8 cellular contexts compared by ENCODE assay signal in the genomic region with DNA sequence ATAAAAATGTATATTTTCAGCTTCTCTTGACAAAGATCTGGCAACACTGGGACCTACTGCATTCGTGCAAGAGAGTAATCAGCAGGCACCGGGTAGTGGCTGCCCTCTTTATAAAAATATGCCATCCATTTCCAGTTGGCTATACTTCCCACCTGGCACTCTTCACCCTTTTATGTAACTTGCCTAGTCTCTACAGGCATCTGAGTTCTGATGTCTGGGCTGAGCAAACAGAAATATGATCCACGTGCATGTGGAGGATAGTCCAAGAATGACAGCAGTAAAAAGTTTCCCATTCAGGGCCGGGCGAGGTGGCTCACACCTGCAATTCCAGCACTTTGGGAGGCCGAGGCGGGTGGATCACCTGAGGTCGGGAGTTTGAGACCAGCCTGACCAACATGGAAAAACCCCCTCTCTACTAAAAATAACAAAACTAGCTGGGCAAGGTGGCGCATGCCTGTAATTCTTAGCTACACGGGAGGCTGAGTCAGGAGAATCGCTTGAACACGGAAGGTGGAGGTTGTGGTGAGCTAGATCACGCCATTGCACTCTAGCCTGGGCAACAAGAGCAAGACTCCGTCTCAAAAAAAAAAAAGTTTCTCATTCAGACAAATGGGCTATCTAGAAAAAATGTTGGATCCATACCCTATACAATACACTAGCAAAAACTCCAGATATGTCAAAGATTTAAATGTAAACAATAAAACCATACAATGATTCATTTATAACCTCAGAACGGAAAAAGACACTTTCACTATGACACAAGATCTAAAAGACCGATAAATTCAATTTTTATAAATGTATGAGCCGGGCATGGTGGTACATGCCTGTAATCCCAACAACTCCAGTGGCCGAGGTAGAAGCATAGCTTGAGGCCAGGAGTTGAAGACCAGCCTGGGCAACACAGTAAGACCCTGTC. TPM values are rescaled to one million over a fixed set of nuclear protein-coding genes. Genes with fewer than 3 reads are reported as not detected.
DNase-seq lines count a peak whose midpoint lies in the region; ATAC-seq and TF ChIP-seq lines count a peak whose summit lies in the region.
"Had no signal": no experiment of that assay in that cellular context is flagged by ENCODE, and none has a peak within 500 bp of the region (broad histone marks: within the 10 kb centered on the region; RNA-seq: fewer than 3 reads in every experiment).

No MANE protein-coding gene starts in this region.

- POLR2A ChIA-PET in activated CD4-positive, alpha-beta memory T cell treated with anti-CD3 and anti-CD28 coated beads, Interleukin-2, amount 10 ng/mL, durations not matched to agents 7 days and 5 days (lab: Charles Lee), result interaction anchor here (0.7 to 2.1 kb wide), 12 partner anchors 9 to 466 kb away, joined by 3 to 9 read pairs (median 4); no protein-coding TSS in a partner anchor

- H3K9me3 Mint-ChIP-seq in activated CD4-positive, alpha-beta memory T cell treated with anti-CD3 and anti-CD28 coated beads, Interleukin-2, amount 10 ng/mL, durations not matched to agents 7 days and 5 days, result peaks cover 16% of the 10 kb centered on the region
- no peaks in the 10 kb centered on the region for H3K9me3 Mint-ChIP-seq in natural killer cell treated with Interleukin-12 subunit alpha and Interleukin-12 subunit beta and Interleukin-15 and Interleukin-18, amount 100 ng/mL, for 72 hours

- TF ChIP-seq CTCF in LNCaP clone FGC (IDR thresholded peaks at IDR 0.05; ENCODE audit: control insufficient read depth, extremely low read depth, insufficient read depth), result no peak
- TF ChIP-seq CTCF in hepatocyte (IDR thresholded peaks at IDR 0.05; ENCODE audit: poor library complexity), result no peak

- peaks cover 10% of the 10 kb centered on the region for H3K27me3 Mint-ChIP-seq in activated CD4-positive, alpha-beta memory T cell treated with anti-CD3 and anti-CD28 coated beads, Interleukin-2, amount 10 ng/mL, durations not matched to agents 7 days and 5 days
- no peaks in the 10 kb centered on the region for H3K27me3 Mint-ChIP-seq in natural killer cell treated with Interleukin-12 subunit alpha and Interleukin-12 subunit beta and Interleukin-15 and Interleukin-18, amount 100 ng/mL, for 72 hours

- H2AFZ ChIP-seq in hepatocyte, result no peak overlapping the region

- ATAC-seq in natural killer cell treated with Interleukin-12 subunit alpha and Interleukin-12 subunit beta and Interleukin-15 and Interleukin-18, amount 100 ng/mL, for 72 hours, result no peak
- no peak for ATAC-seq in SK-N-SH treated with all-trans-retinoic acid at 6 μM for 48 hours
- no peak for ATAC-seq in HG02973 (IDR thresholded peaks at IDR 0.05; ENCODE audit: unreplicated experiment)

- H3K9me3 ChIP-seq in hepatocyte (ENCODE audit: low read depth), result no peaks in the 10 kb centered on the region
- H3K9me3 ChIP-seq: testis had no signal

- peaks cover 11% of the 10 kb centered on the region for H3K4me1 ChIP-seq in hepatocyte (ENCODE audit: insufficient read depth)

- peaks cover 21% of the 10 kb centered on the region for H3K79me2 ChIP-seq in hepatocyte

- no peaks in the 10 kb centered on the region for H3K9me2 ChIP-seq in hepatocyte (replicated peaks; ENCODE audit: insufficient read depth)

- H4K20me1 ChIP-seq in hepatocyte (ENCODE audit: insufficient read depth, poor library complexity, severe bottlenecking), result peaks cover 12% of the 10 kb centered on the region

- H3K4me3 ChIP-seq in LNCaP clone FGC (ENCODE audit: low read depth, low read length), result no peak overlapping the region
- no peak overlapping the region for H3K4me3 ChIP-seq in hepatocyte
- H3K4me3 ChIP-seq: testis had no signal

- no peaks in the 10 kb centered on the region for H3K27me3 ChIP-seq in hepatocyte
- H3K27me3 ChIP-seq: testis had no signal

- WGBS in hepatocyte (ENCODE audit: low lambda C conversion rate, missing lambda C conversion rate), result 89% methylated on average over 18 of the region's 18 CpGs

- peak overlapping the region; percentile 38 for H3K27ac Mint-ChIP-seq in activated CD4-positive, alpha-beta memory T cell treated with anti-CD3 and anti-CD28 coated beads, Interleukin-2, amount 10 ng/mL, durations not matched to agents 7 days and 5 days
- H3K27ac Mint-ChIP-seq in natural killer cell treated with Interleukin-12 subunit alpha and Interleukin-12 subunit beta and Interleukin-15 and Interleukin-18, amount 100 ng/mL, for 72 hours, result peak overlapping the region in 1 of 2 donors; percentile 62

- peak overlapping the region; percentile 43 for H3K4me3 Mint-ChIP-seq in activated CD4-positive, alpha-beta memory T cell treated with anti-CD3 and anti-CD28 coated beads, Interleukin-2, amount 10 ng/mL, durations not matched to agents 7 days and 5 days
- H3K4me3 Mint-ChIP-seq in natural killer cell treated with Interleukin-12 subunit alpha and Interleukin-12 subunit beta and Interleukin-15 and Interleukin-18, amount 100 ng/mL, for 72 hours, result peak overlapping the region; percentile 75

- H3K4me1 Mint-ChIP-seq in activated CD4-positive, alpha-beta memory T cell treated with anti-CD3 and anti-CD28 coated beads, Interleukin-2, amount 10 ng/mL, durations not matched to agents 7 days and 5 days, result peaks cover 47% of the 10 kb centered on the region
- H3K4me1 Mint-ChIP-seq in natural killer cell treated with Interleukin-12 subunit alpha and Interleukin-12 subunit beta and Interleukin-15 and Interleukin-18, amount 100 ng/mL, for 72 hours (ENCODE audit: low read depth in 2 of 2), result peaks cover 22 to 28% of the 10 kb centered on the region in 2 donors

- CTCF ChIA-PET in activated CD4-positive, alpha-beta memory T cell treated with anti-CD3 and anti-CD28 coated beads, Interleukin-2, amount 10 ng/mL, durations not matched to agents 7 days and 5 days (lab: Charles Lee), result interaction anchor here (0.7 to 1.0 kb wide), 3 partner anchors 79 to 380 kb away, joined by 3 to 4 read pairs (median 4); partner anchors contain the start of genes DMAC2L, L2HGDH and VCPKMT

- peaks cover 26% of the 10 kb centered on the region for H3K36me3 Mint-ChIP-seq in activated CD4-positive, alpha-beta memory T cell treated with anti-CD3 and anti-CD28 coated beads, Interleukin-2, amount 10 ng/mL, durations not matched to agents 7 days and 5 days (ENCODE audit: low read depth)
- H3K36me3 Mint-ChIP-seq in natural killer cell treated with Interleukin-12 subunit alpha and Interleukin-12 subunit beta and Interleukin-15 and Interleukin-18, amount 100 ng/mL, for 72 hours, result no peaks in the 10 kb centered on the region

- no peaks in the 10 kb centered on the region for H3K36me3 ChIP-seq in hepatocyte (replicated peaks; ENCODE audit: insufficient read depth, low read depth)

- peak; percentile 67 for DNase-seq in DMS53 (lab: John Stamatoyannopoulos, UW)
- DNase-seq in LNCaP clone FGC (ENCODE audit: low read depth), result peak; percentile 90
- peak; percentile 51 for DNase-seq in activated CD4-positive, alpha-beta memory T cell treated with anti-CD3 and anti-CD28 coated beads, Interleukin-2, amount 10 ng/mL, durations not matched to agents 7 days and 5 days
- DNase-seq in natural killer cell treated with Interleukin-12 subunit alpha and Interleukin-12 subunit beta and Interleukin-15 and Interleukin-18, amount 100 ng/mL, for 72 hours (ENCODE audit: low spot score), result no peak
- no peak for DNase-seq in hepatocyte (ENCODE audit: low spot score)
- DNase-seq: testis had no signal

- H3K27ac ChIP-seq in hepatocyte, result no peak overlapping the region
- H3K27ac ChIP-seq: testis had no signal

- H3K4me2 ChIP-seq in hepatocyte, result no peak overlapping the region

TF ChIP-seq in SK-N-SH treated with all-trans-retinoic acid at 6 μM for 48 hours, 23 proteins besides CTCF, POLR2A, EP300 and RAD21 (continues in another document):
- TF ChIP-seq GLIS3 (CRISPR knock-in tag; IDR thresholded peaks at IDR 0.05) (no peak), ISL1 (CRISPR knock-in tag; IDR thresholded peaks at IDR 0.05) (no peak), SNAI2 (CRISPR knock-in tag; IDR thresholded peaks at IDR 0.05) (no peak), ZFP3 (CRISPR knock-in tag; IDR thresholded peaks at IDR 0.05) (no peak), TSHZ2 (CRISPR knock-in tag; IDR thresholded peaks at IDR 0.05) (no peak)
- TF ChIP-seq, protein P1, sequence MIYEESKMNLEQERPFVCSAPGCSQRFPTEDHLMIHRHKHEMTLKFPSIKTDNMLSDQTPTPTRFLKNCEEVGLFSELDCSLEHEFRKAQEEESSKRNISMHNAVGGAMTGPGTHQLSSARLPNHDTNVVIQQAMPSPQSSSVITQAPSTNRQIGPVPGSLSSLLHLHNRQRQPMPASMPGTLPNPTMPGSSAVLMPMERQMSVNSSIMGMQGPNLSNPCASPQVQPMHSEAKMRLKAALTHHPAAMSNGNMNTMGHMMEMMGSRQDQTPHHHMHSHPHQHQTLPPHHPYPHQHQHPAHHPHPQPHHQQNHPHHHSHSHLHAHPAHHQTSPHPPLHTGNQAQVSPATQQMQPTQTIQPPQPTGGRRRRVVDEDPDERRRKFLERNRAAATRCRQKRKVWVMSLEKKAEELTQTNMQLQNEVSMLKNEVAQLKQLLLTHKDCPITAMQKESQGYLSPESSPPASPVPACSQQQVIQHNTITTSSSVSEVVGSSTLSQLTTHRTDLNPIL (CRISPR knock-in tag; IDR thresholded peaks at IDR 0.05; ENCODE audit: low read depth), result no peak

RNA-seq across cellular contexts. Expression of gene SOS2, which starts 2.2 kb away (rescaled TPM):
- total RNA-seq in activated CD4-positive, alpha-beta memory T cell treated with anti-CD3 and anti-CD28 coated beads, Interleukin-2, amount 10 ng/mL, durations not matched to agents 7 days and 5 days, result 10 to 100 TPM; 21.7 to 22.4 TPM
- total RNA-seq in natural killer cell treated with Interleukin-12 subunit alpha and Interleukin-12 subunit beta and Interleukin-15 and Interleukin-18, amount 100 ng/mL, for 72 hours, result 10 to 100 TPM; 38.6 to 52.1 TPM
- total RNA-seq in hepatocyte, result 28.5 and 28.7 TPM in 2 replicates
- polyA plus RNA-seq in hepatocyte, result 11.5 and 12.9 TPM in 2 replicates

Comparison
In these comparisons a context has a peak if more than half of its experiments do, and no peak if none do; other contexts are left out.
1. DNase-seq: peak in DMS53 (single experiment), LNCaP clone FGC (single experiment) and activated CD4-positive, alpha-beta memory T cell treated with anti-CD3 and anti-CD28 coated beads, Interleukin-2, amount 10 ng/mL, durations not matched to agents 7 days and 5 days (single experiment); none in natural killer cell treated with Interleukin-12 subunit alpha and Interleukin-12 subunit beta and Interleukin-15 and Interleukin-18, amount 100 ng/mL, for 72 hours (single experiment) and hepatocyte (single experiment).